Comparison of ENCODE assay signal across 21 cellular contexts in genomic region chr12:105931104-105931503, GRCh38.
"Had no signal": no experiment of that assay in that cellular context is flagged by ENCODE, and none has a peak within 500 bp of the region (broad histone marks: within the 10 kb centered on the region; RNA-seq: fewer than 3 reads in every experiment).

No MANE protein-coding gene starts in this region.

- H3K27ac Mint-ChIP-seq: activated CD4-positive, alpha-beta T cell treated with anti-CD3 and anti-CD28 coated beads for 36 hours; activated naive CD8-positive, alpha-beta T cell treated with anti-CD3 and anti-CD28 coated beads, Interleukin-2, amount 10 ng/mL, durations not matched to agents 7 days and 5 days; activated T-helper 1 cell treated with anti-CD3 and anti-CD28 coated beads, Interleukin-12 subunit alpha, Interleukin-12 subunit beta, Interleukin-2, Interleukin-4 antibody, amounts not matched to agents 30 ng/mL and 10 ng/mL and 1 ng/mL, durations not matched to agents 14 hours and 24 hours and 36 hours; naive thymus-derived CD4-positive, alpha-beta T cell; stimulated activated naive B cell treated with anti-CD40 and anti-IgM and Interleukin-4, amounts not matched to agents 10 μg/mL and 1 μg/mL and 100 μg/mL, for 72 hours; WTC11 had no signal

- H3K9me3 ChIP-seq: body of pancreas, mucosa of descending colon, ovary, spleen had no signal

- H3K27me3 ChIP-seq: body of pancreas, dorsolateral prefrontal cortex, ovary had no signal

- FAIRE-seq: colon had no signal

- H3K27me3 Mint-ChIP-seq: activated naive CD8-positive, alpha-beta T cell treated with anti-CD3 and anti-CD28 coated beads, Interleukin-2, amount 10 ng/mL, durations not matched to agents 7 days and 5 days had no signal

- H3K4me3 ChIP-seq: body of pancreas, dorsolateral prefrontal cortex, mucosa of descending colon, ovary, spleen had no signal

- H3K4me1 ChIP-seq: spleen had no signal

- H3K4me3 Mint-ChIP-seq: activated CD4-positive, alpha-beta T cell treated with anti-CD3 and anti-CD28 coated beads for 36 hours; activated naive CD8-positive, alpha-beta T cell treated with anti-CD3 and anti-CD28 coated beads, Interleukin-2, amount 10 ng/mL, durations not matched to agents 7 days and 5 days; activated T-helper 1 cell treated with anti-CD3 and anti-CD28 coated beads, Interleukin-12 subunit alpha, Interleukin-12 subunit beta, Interleukin-2, Interleukin-4 antibody, amounts not matched to agents 30 ng/mL and 10 ng/mL and 1 ng/mL, durations not matched to agents 14 hours and 24 hours and 36 hours; naive thymus-derived CD4-positive, alpha-beta T cell; stimulated activated naive B cell treated with anti-CD40 and anti-IgM and Interleukin-4, amounts not matched to agents 10 μg/mL and 1 μg/mL and 100 μg/mL, for 72 hours; WTC11 had no signal

- DNase-seq: activated CD4-positive, alpha-beta T cell treated with anti-CD3 and anti-CD28 coated beads for 36 hours; activated CD4-positive, alpha-beta T cell treated with anti-CD3 and anti-CD28 coated beads, Interleukin-2, amount 50 U/mL, for 48 hours; activated naive CD8-positive, alpha-beta T cell treated with anti-CD3 and anti-CD28 coated beads, Interleukin-2, amount 10 ng/mL, durations not matched to agents 7 days and 5 days; activated T-cell treated with anti-CD3 and anti-CD28 coated beads for 4 hours; body of pancreas; dorsolateral prefrontal cortex; foreskin melanocyte; glutamatergic neuron; hippocampal formation; islet precursor cell; mammary epithelial cell; mucosa of descending colon; naive thymus-derived CD4-positive, alpha-beta T cell; ovary; spleen; stimulated activated CD4-positive, alpha-beta T cell treated with anti-CD3 and anti-CD28 coated beads, Interleukin-4, amount 100 ng/mL, for 4 hours; stimulated activated naive B cell treated with anti-CD40 and anti-IgM and Interleukin-4, amounts not matched to agents 10 μg/mL and 1 μg/mL and 100 μg/mL, for 72 hours had no signal

- H3K36me3 Mint-ChIP-seq: activated naive CD8-positive, alpha-beta T cell treated with anti-CD3 and anti-CD28 coated beads, Interleukin-2, amount 10 ng/mL, durations not matched to agents 7 days and 5 days; naive thymus-derived CD4-positive, alpha-beta T cell; stimulated activated naive B cell treated with anti-CD40 and anti-IgM and Interleukin-4, amounts not matched to agents 10 μg/mL and 1 μg/mL and 100 μg/mL, for 72 hours; WTC11 had no signal

- H3K27ac ChIP-seq: body of pancreas, ovary, spleen had no signal

- H3K9me3 Mint-ChIP-seq: activated naive CD8-positive, alpha-beta T cell treated with anti-CD3 and anti-CD28 coated beads, Interleukin-2, amount 10 ng/mL, durations not matched to agents 7 days and 5 days; activated T-helper 1 cell treated with anti-CD3 and anti-CD28 coated beads, Interleukin-12 subunit alpha, Interleukin-12 subunit beta, Interleukin-2, Interleukin-4 antibody, amounts not matched to agents 30 ng/mL and 10 ng/mL and 1 ng/mL, durations not matched to agents 14 hours and 24 hours and 36 hours had no signal

- H3K36me3 ChIP-seq: ovary, spleen had no signal

- ATAC-seq: activated CD4-positive, alpha-beta T cell treated with anti-CD3 and anti-CD28 coated beads for 36 hours; body of pancreas; mucosa of descending colon; naive thymus-derived CD4-positive, alpha-beta T cell; sciatic nerve; stimulated activated naive B cell treated with anti-CD40 and anti-IgM and Interleukin-4, amounts not matched to agents 10 μg/mL and 1 μg/mL and 100 μg/mL, for 72 hours had no signal

- H3K4me1 Mint-ChIP-seq: activated CD4-positive, alpha-beta T cell treated with anti-CD3 and anti-CD28 coated beads for 36 hours; activated naive CD8-positive, alpha-beta T cell treated with anti-CD3 and anti-CD28 coated beads, Interleukin-2, amount 10 ng/mL, durations not matched to agents 7 days and 5 days; naive thymus-derived CD4-positive, alpha-beta T cell; stimulated activated naive B cell treated with anti-CD40 and anti-IgM and Interleukin-4, amounts not matched to agents 10 μg/mL and 1 μg/mL and 100 μg/mL, for 72 hours had no signal
